25 cellular contexts compared by ENCODE assay signal in the genomic region with DNA sequence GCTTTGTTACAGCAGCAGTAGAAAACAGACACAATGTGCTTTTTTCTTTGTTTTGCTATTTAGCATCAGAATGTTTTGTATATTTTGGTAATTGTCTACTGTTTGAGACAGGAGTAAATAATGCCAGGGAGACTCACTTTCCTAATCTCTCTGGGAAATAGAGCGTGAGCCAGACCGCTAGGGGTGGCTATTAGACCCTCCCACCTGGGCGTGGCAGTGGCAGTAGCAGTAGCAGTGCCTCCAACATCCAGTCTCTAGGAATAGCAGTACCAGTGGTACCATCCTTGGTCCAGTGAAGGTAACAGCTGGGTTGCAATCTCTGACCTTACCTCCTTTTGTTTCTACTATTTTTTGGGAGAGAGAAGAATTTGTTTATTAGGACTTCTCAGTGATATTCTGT.
"Had no signal": no experiment of that assay in that cellular context is flagged by ENCODE, and none has a peak within 500 bp of the region (broad histone marks: within the 10 kb centered on the region; RNA-seq: fewer than 3 reads in every experiment).

No MANE protein-coding gene starts in this region.

- H3K4me1 ChIP-seq: breast epithelium had no signal

- H3K4me3 ChIP-seq: breast epithelium, K562, PC-9 had no signal

- H3K4me1 Mint-ChIP-seq: activated naive CD4-positive, alpha-beta T cell treated with anti-CD3 and anti-CD28 coated beads, Interleukin-2, amount 50 U/mL, for 24 hours; T-cell had no signal

- H3K27ac ChIP-seq: breast epithelium, PC-9, WERI-Rb-1 had no signal

- H3K9me3 ChIP-seq: breast epithelium had no signal

- DNase-seq: activated CD4-positive, alpha-beta T cell treated with anti-CD3 and anti-CD28 coated beads for 48 hours; activated CD4-positive, alpha-beta T cell treated with anti-CD3 and anti-CD28 coated beads, Interleukin-2, amount 50 U/mL, for 4 hours; activated CD8-positive, alpha-beta T cell treated with anti-CD3 and anti-CD28 coated beads, Interleukin-2, amount 10 ng/mL, durations not matched to agents 7 days and 5 days; activated effector memory CD4-positive, alpha-beta T cell treated with Interleukin-2 at 50 U/mL for 16 hours; activated naive CD4-positive, alpha-beta T cell; activated T-cell treated with anti-CD3 and anti-CD28 coated beads, Interleukin-2, amount 50 U/mL, for 24 hours; caudate nucleus; Karpas-422; NCI-H1048; NCI-H146; NCI-H187 treated with DMSO at 0.1 percent for 48 hours; NCI-H2107; NCI-H345; NCI-H510A treated with DMSO at 0.1 percent for 48 hours; NCI-H69; PC-9; SHP77 treated with DMSO at 0.1 percent for 48 hours; T-cell; T-helper 2 cell; WERI-Rb-1 had no signal

- H3K27ac Mint-ChIP-seq: activated CD8-positive, alpha-beta T cell treated with anti-CD3 and anti-CD28 coated beads, Interleukin-2, amount 10 ng/mL, durations not matched to agents 7 days and 5 days; activated naive CD4-positive, alpha-beta T cell treated with anti-CD3 and anti-CD28 coated beads, Interleukin-2, amount 50 U/mL, for 24 hours; activated T-cell treated with anti-CD3 and anti-CD28 coated beads, Interleukin-2, amount 50 U/mL, for 24 hours; activated T-helper 1 cell treated with anti-CD3 and anti-CD28 coated beads, Interleukin-12 subunit alpha, Interleukin-12 subunit beta, Interleukin-2, Interleukin-4 antibody, amounts not matched to agents 30 ng/mL and 10 ng/mL and 1 ng/mL, durations not matched to agents 14 hours and 24 hours and 36 hours; T-cell had no signal

- H3K36me3 Mint-ChIP-seq: activated naive CD4-positive, alpha-beta T cell treated with anti-CD3 and anti-CD28 coated beads, Interleukin-2, amount 50 U/mL, for 24 hours; T-cell had no signal

- H3K27me3 ChIP-seq: breast epithelium had no signal

- H3K4me3 Mint-ChIP-seq: activated CD8-positive, alpha-beta T cell treated with anti-CD3 and anti-CD28 coated beads, Interleukin-2, amount 10 ng/mL, durations not matched to agents 7 days and 5 days; activated naive CD4-positive, alpha-beta T cell treated with anti-CD3 and anti-CD28 coated beads, Interleukin-2, amount 50 U/mL, for 24 hours; activated T-cell treated with anti-CD3 and anti-CD28 coated beads, Interleukin-2, amount 50 U/mL, for 24 hours; activated T-helper 1 cell treated with anti-CD3 and anti-CD28 coated beads, Interleukin-12 subunit alpha, Interleukin-12 subunit beta, Interleukin-2, Interleukin-4 antibody, amounts not matched to agents 30 ng/mL and 10 ng/mL and 1 ng/mL, durations not matched to agents 14 hours and 24 hours and 36 hours; T-cell had no signal

- H3K27me3 Mint-ChIP-seq: activated naive CD4-positive, alpha-beta T cell treated with anti-CD3 and anti-CD28 coated beads, Interleukin-2, amount 50 U/mL, for 24 hours; activated T-cell treated with anti-CD3 and anti-CD28 coated beads, Interleukin-2, amount 50 U/mL, for 24 hours; T-cell had no signal

- H3K4me2 ChIP-seq: PC-9 had no signal

- ATAC-seq: activated CD4-positive, CD25-positive, alpha-beta regulatory T cell treated with anti-CD3 and anti-CD28 coated beads, Interleukin-2, amount 50 U/mL, for 24 hours; activated CD8-positive, alpha-beta T cell treated with anti-CD3 and anti-CD28 coated beads, Interleukin-2, amount 10 ng/mL, durations not matched to agents 7 days and 5 days; K562; T-cell had no signal

- H2AFZ ChIP-seq: PC-9 had no signal

- H3K9me3 Mint-ChIP-seq: activated naive CD4-positive, alpha-beta T cell treated with anti-CD3 and anti-CD28 coated beads, Interleukin-2, amount 50 U/mL, for 24 hours; activated T-helper 1 cell treated with anti-CD3 and anti-CD28 coated beads, Interleukin-12 subunit alpha, Interleukin-12 subunit beta, Interleukin-2, Interleukin-4 antibody, amounts not matched to agents 30 ng/mL and 10 ng/mL and 1 ng/mL, durations not matched to agents 14 hours and 24 hours and 36 hours had no signal

- H3K36me3 ChIP-seq: breast epithelium, WERI-Rb-1 had no signal
